23 cellular contexts compared by ENCODE assay signal in genomic region chr14:56562883-56563282, GRCh38.
"Had no signal": no experiment of that assay in that cellular context is flagged by ENCODE, and none has a peak within 500 bp of the region (broad histone marks: within the 10 kb centered on the region; RNA-seq: fewer than 3 reads in every experiment).

No MANE protein-coding gene starts in this region.

- H3K36me3 ChIP-seq: adrenal gland, breast epithelium, colonic mucosa had no signal

- DNase-seq: activated CD4-positive, alpha-beta T cell treated with anti-CD3 and anti-CD28 coated beads for 4 hours; activated CD8-positive, alpha-beta memory T cell treated with anti-CD3 and anti-CD28 coated beads, Interleukin-2, amount 50 U/mL, for 4 hours; activated CD8-positive, alpha-beta T cell treated with anti-CD3 and anti-CD28 coated beads for 36 hours; activated gamma-delta T cell treated with Interleukin-2 at 50 U/mL for 16 hours; activated naive CD4-positive, alpha-beta T cell treated with anti-CD3 and anti-CD28 coated beads, Interleukin-2, amount 50 U/mL, for 16 hours; activated naive CD8-positive, alpha-beta T cell treated with anti-CD3 and anti-CD28 coated beads, Interleukin-2, amount 10 ng/mL, durations not matched to agents 7 days and 5 days; activated T-cell treated with anti-CD3 and anti-CD28 coated beads, Interleukin-2, amount 50 U/mL, for 72 hours; adrenal gland; anterior cingulate cortex; caudate nucleus; colonic mucosa; Kasumi-1; NCI-H1105; NCI-H1436; NCI-H1694 treated with DMSO at 0.1 percent for 48 hours; NCI-H2029 treated with DMSO at 0.1 percent for 48 hours; NCI-H510A treated with DMSO at 0.1 percent for 48 hours; NCI-H69; T-cell; T-helper 2 cell had no signal

- H3K27me3 ChIP-seq: adrenal gland, breast epithelium, colonic mucosa had no signal

- ATAC-seq: activated CD4-positive, CD25-positive, alpha-beta regulatory T cell treated with anti-CD3 and anti-CD28 coated beads, Interleukin-2, amount 50 U/mL, for 24 hours; activated CD8-positive, alpha-beta T cell treated with anti-CD3 and anti-CD28 coated beads for 36 hours; activated T-cell treated with anti-CD3 and anti-CD28 coated beads, Interleukin-2, amount 50 U/mL, for 72 hours; T-cell had no signal

- H3K4me3 ChIP-seq: adrenal gland, breast epithelium, colonic mucosa, SK-N-MC had no signal

- H3K9me3 ChIP-seq: adrenal gland, breast epithelium, colonic mucosa had no signal

- H3K27ac ChIP-seq: adrenal gland, breast epithelium, colonic mucosa, SK-N-MC had no signal

- H3K4me1 ChIP-seq: adrenal gland, breast epithelium, colonic mucosa had no signal
